ENCODE assay signal across 9 cellular contexts in the genomic region with DNA sequence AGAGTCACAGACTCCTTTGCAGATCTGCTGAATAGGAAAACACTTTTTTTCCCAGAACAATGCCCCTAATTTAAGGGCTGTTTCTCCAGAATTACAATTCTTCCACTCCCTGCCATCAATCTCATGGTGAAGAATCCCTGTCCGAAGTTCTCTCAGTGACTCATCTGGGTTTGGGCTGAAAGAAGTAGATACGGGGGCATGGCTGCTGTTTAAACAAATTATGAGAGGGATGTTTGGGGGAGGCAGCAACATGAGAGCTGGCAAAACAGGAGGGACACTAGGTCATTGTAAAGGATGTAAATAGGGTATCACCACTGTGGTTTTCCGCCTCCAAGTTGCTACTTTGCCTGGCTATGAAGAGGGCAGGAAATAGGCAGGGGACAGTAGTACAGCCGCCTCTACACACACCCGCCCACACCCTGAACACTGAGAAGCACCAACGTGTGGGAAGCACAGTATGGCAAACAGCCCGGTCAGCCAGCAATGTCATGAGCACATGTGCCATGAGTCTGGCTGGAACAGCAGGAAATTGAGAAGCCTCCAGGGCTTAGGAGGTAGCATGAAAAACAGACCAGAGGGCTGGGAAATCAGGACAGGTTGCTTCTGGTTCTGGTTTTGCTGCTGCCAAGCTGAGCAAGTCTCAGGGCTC. TPM values are rescaled to one million over a fixed set of nuclear protein-coding genes. Genes with fewer than 3 reads are reported as not detected.
DNase-seq lines count a peak whose midpoint lies in the region; ATAC-seq, FAIRE-seq and TF ChIP-seq lines count a peak whose summit lies in the region.
"Had no signal": no experiment of that assay in that cellular context is flagged by ENCODE, and none has a peak within 500 bp of the region (broad histone marks: within the 10 kb centered on the region; RNA-seq: fewer than 3 reads in every experiment).

No MANE protein-coding gene starts in this region.

- H3K9me1 ChIP-seq in endothelial cell of umbilical vein (replicated peaks; ENCODE audit: control insufficient read depth, extremely low read depth, insufficient read depth, low read length), result peaks cover 5% of the 10 kb centered on the region

- H3K9ac ChIP-seq in endothelial cell of umbilical vein (replicated peaks; ENCODE audit: extremely low read depth, insufficient read depth, low read length), result no peak overlapping the region

- peaks cover 4% of the 10 kb centered on the region for H3K36me3 Mint-ChIP-seq in activated CD4-positive, alpha-beta T cell treated with anti-CD3 and anti-CD28 coated beads, Interleukin-2, amount 10 ng/mL, durations not matched to agents 7 days and 5 days (ENCODE audit: low read depth)

- no peak for TF ChIP-seq POLR2A in endothelial cell of umbilical vein (IDR thresholded peaks at IDR 0.05; ENCODE audit: low read depth, low read length)

- no peak overlapping the region for H3K27ac Mint-ChIP-seq in activated CD4-positive, alpha-beta T cell treated with anti-CD3 and anti-CD28 coated beads, Interleukin-2, amount 10 ng/mL, durations not matched to agents 7 days and 5 days

- no peak overlapping the region for H2AFZ ChIP-seq in endothelial cell of umbilical vein (ENCODE audit: low read depth, low read length)

- no peak overlapping the region for H3K27ac ChIP-seq in endothelial cell of umbilical vein (ENCODE audit: insufficient read depth, low read depth, low read length)

- no peaks in the 10 kb centered on the region for H3K27me3 Mint-ChIP-seq in activated CD4-positive, alpha-beta T cell treated with anti-CD3 and anti-CD28 coated beads, Interleukin-2, amount 10 ng/mL, durations not matched to agents 7 days and 5 days
- H3K27me3 Mint-ChIP-seq: naive B cell had no signal

- H3K27me3 ChIP-seq in endothelial cell of umbilical vein (ENCODE audit: control insufficient read depth in 2 of 2, insufficient read depth in 2 of 2, low read length in 2 of 2), result no peaks in the 10 kb centered on the region

- no peak overlapping the region for H3K4me2 ChIP-seq in endothelial cell of umbilical vein (ENCODE audit: insufficient read depth, low read length)

- no peak for ATAC-seq in HG02973 (IDR thresholded peaks at IDR 0.05; ENCODE audit: unreplicated experiment)

- no peaks in the 10 kb centered on the region for H3K9me3 Mint-ChIP-seq in activated CD4-positive, alpha-beta T cell treated with anti-CD3 and anti-CD28 coated beads, Interleukin-2, amount 10 ng/mL, durations not matched to agents 7 days and 5 days
- H3K9me3 Mint-ChIP-seq: naive B cell had no signal

- no peak overlapping the region for H3K4me3 ChIP-seq in endothelial cell of umbilical vein (replicated peaks in 1 of 3; ENCODE audit: insufficient read depth in 1 of 3, low read depth in 1 of 3, low read length in 3 of 3)

- H3K4me1 Mint-ChIP-seq in activated CD4-positive, alpha-beta T cell treated with anti-CD3 and anti-CD28 coated beads, Interleukin-2, amount 10 ng/mL, durations not matched to agents 7 days and 5 days, result peaks cover 16% of the 10 kb centered on the region

- intact Hi-C loops in endothelial cell of umbilical vein (cut with micrococcal nuclease), result no loop called here

- peak; percentile 91 for DNase-seq in EH (ENCODE audit: low read depth)
- peak; percentile 65 for DNase-seq in M059J (ENCODE audit: low read depth)
- DNase-seq in endothelial cell of umbilical vein (ENCODE audit: low read depth, low spot score), result peak; percentile 59
- DNase-seq in occipital lobe (lab: John Stamatoyannopoulos, UW), result peak; percentile 64
- no peak for DNase-seq in SKM-1 (lab: John Stamatoyannopoulos, UW; ENCODE audit: unreplicated experiment)
- DNase-seq in T-helper 9 cell, result no peak
- no peak for DNase-seq in activated CD4-positive, alpha-beta T cell treated with anti-CD3 and anti-CD28 coated beads, Interleukin-2, amount 10 ng/mL, durations not matched to agents 7 days and 5 days
- DNase-seq: naive B cell had no signal

- FAIRE-seq in endothelial cell of umbilical vein (lab: Jason Lieb, UNC), result peak; percentile 70

- POLR2A ChIA-PET in endothelial cell of umbilical vein (lab: Charles Lee), result no interaction called here
- POLR2A ChIA-PET in activated CD4-positive, alpha-beta T cell treated with anti-CD3 and anti-CD28 coated beads, Interleukin-2, amount 10 ng/mL, durations not matched to agents 7 days and 5 days (lab: Charles Lee), result no interaction called here

- peaks cover 2% of the 10 kb centered on the region for H3K79me2 ChIP-seq in endothelial cell of umbilical vein (ENCODE audit: control insufficient read depth, insufficient read depth, low read length)

- H3K36me3 ChIP-seq in endothelial cell of umbilical vein (ENCODE audit: control insufficient read depth in 2 of 2, extremely low read depth in 1 of 2, insufficient read depth in 2 of 2, low read length in 2 of 2), result peaks cover 5 to 12% of the 10 kb centered on the region in 2 experiments

- peaks cover 8% of the 10 kb centered on the region for H3K4me1 ChIP-seq in endothelial cell of umbilical vein (ENCODE audit: control insufficient read depth, extremely low read depth, insufficient read depth, low read length)

- no peaks in the 10 kb centered on the region for H4K20me1 ChIP-seq in endothelial cell of umbilical vein (replicated peaks; ENCODE audit: control insufficient read depth, extremely low read depth, insufficient read depth, low read length)

- no TSS peak for BruUV-seq in endothelial cell of umbilical vein (replicated peaks; lab: Mats Ljungman, UMichigan)

- no peaks in the 10 kb centered on the region for H3K9me3 ChIP-seq in endothelial cell of umbilical vein (replicated peaks; ENCODE audit: control insufficient read depth, insufficient read depth, low read length)

- dilution Hi-C loops in endothelial cell of umbilical vein (cut with MboI; ENCODE audit: extremely low pct_ligation_motif_present, low sequenced_read_pairs), result no loop called here

- CTCF ChIA-PET in endothelial cell of umbilical vein (lab: Charles Lee), result interaction anchor here (1.3 kb wide), 1 partner anchor 159 kb away, joined by 3 read pairs; no protein-coding TSS in a partner anchor
- CTCF ChIA-PET in activated CD4-positive, alpha-beta T cell treated with anti-CD3 and anti-CD28 coated beads, Interleukin-2, amount 10 ng/mL, durations not matched to agents 7 days and 5 days (lab: Charles Lee), result interaction anchor here (1.4 kb wide), 1 partner anchor 9 kb away, joined by 3 read pairs; no protein-coding TSS in a partner anchor

- no peak for TF ChIP-seq CTCF in endothelial cell of umbilical vein (IDR thresholded peaks at IDR 0.05; ENCODE audit: extremely low read depth in 1 of 2, insufficient read depth in 1 of 2, low read depth in 1 of 2, low read length in 2 of 2)

- no peak overlapping the region for H3K4me3 Mint-ChIP-seq in activated CD4-positive, alpha-beta T cell treated with anti-CD3 and anti-CD28 coated beads, Interleukin-2, amount 10 ng/mL, durations not matched to agents 7 days and 5 days
- H3K4me3 Mint-ChIP-seq: naive B cell had no signal

TF ChIP-seq in endothelial cell of umbilical vein, 7 proteins besides CTCF, POLR2A, EP300 and RAD21:
- TF ChIP-seq, protein P1, sequence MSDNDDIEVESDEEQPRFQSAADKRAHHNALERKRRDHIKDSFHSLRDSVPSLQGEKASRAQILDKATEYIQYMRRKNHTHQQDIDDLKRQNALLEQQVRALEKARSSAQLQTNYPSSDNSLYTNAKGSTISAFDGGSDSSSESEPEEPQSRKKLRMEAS (IDR thresholded peaks at IDR 0.05; ENCODE audit: insufficient read depth, insufficient read length), result peak; percentile 8
- TF ChIP-seq EZH2 (IDR thresholded peaks at IDR 0.05; ENCODE audit: borderline replicate concordance, low read depth, low read length, severe bottlenecking), result no peak

RNA-seq across cellular contexts. Expression of a gene that starts 17.2 kb away (rescaled TPM):
- total RNA-seq in M059J (2014; rRNA removed; shearing (Covaris generic)), result 114 and 116 TPM in 2 replicates
- total RNA-seq in endothelial cell of umbilical vein, result 100 and 108 TPM in 2 replicates
- 189 and 212 TPM in 2 replicates for polyA plus RNA-seq in endothelial cell of umbilical vein
- 111 and 133 TPM in 2 replicates for polyA plus RNA-seq in endothelial cell of umbilical vein (2011; cell fraction: cytosol; rRNA removed)
- polyA plus RNA-seq in endothelial cell of umbilical vein (2011; cell fraction: nucleus; rRNA removed), result 281 and 317 TPM in 2 replicates
- polyA plus RNA-seq in endothelial cell of umbilical vein (2012), result 74.3 and 104 TPM in 2 replicates
- 119 and 151 TPM in 2 replicates for polyA minus RNA-seq in endothelial cell of umbilical vein
- polyA minus RNA-seq in endothelial cell of umbilical vein (2011; cell fraction: cytosol; rRNA and poly(A)+ RNA removed), result 39.1 TPM
- polyA minus RNA-seq in endothelial cell of umbilical vein (2011; cell fraction: nucleus; rRNA and poly(A)+ RNA removed), result 64.9 and 73.4 TPM in 2 replicates
- 34.8 TPM for total RNA-seq in occipital lobe
- 10 to 100 TPM; 83.6 to 94.1 TPM for total RNA-seq in activated CD4-positive, alpha-beta T cell treated with anti-CD3 and anti-CD28 coated beads, Interleukin-2, amount 10 ng/mL, durations not matched to agents 7 days and 5 days

RNA-seq across cellular contexts. Expression of a gene that starts 38.7 kb away (rescaled TPM):
- total RNA-seq in M059J (2014; rRNA removed; shearing (Covaris generic)), result not detected in 2 replicates
- total RNA-seq in endothelial cell of umbilical vein, result 0.30 TPM in 1 of 2 replicates, not detected in the other
- 0.17 and 0.22 TPM in 2 replicates for polyA plus RNA-seq in endothelial cell of umbilical vein
- polyA plus RNA-seq in endothelial cell of umbilical vein (2011; cell fraction: cytosol; rRNA removed), result 0.03 TPM in 2 replicates
- 1.8 and 1.9 TPM in 2 replicates for polyA plus RNA-seq in endothelial cell of umbilical vein (2011; cell fraction: nucleus; rRNA removed)
- polyA plus RNA-seq in endothelial cell of umbilical vein (2012), result 0.11 and 0.20 TPM in 2 replicates
- polyA minus RNA-seq in endothelial cell of umbilical vein, result 0.08 TPM in 1 of 2 replicates, not detected in the other
- polyA minus RNA-seq in endothelial cell of umbilical vein (2011; cell fraction: cytosol; rRNA and poly(A)+ RNA removed), result not detected
- polyA minus RNA-seq in endothelial cell of umbilical vein (2011; cell fraction: nucleus; rRNA and poly(A)+ RNA removed), result 0.24 and 0.43 TPM in 2 replicates
- 6.7 TPM for total RNA-seq in occipital lobe
- total RNA-seq in activated CD4-positive, alpha-beta T cell treated with anti-CD3 and anti-CD28 coated beads, Interleukin-2, amount 10 ng/mL, durations not matched to agents 7 days and 5 days, result 1 to 10 TPM; 1.0 to 1.2 TPM

RNA-seq across cellular contexts. Expression of a gene that starts 39.4 kb away (rescaled TPM):
- total RNA-seq in M059J (2014; rRNA removed; shearing (Covaris generic)), result not detected in 2 replicates
- total RNA-seq in endothelial cell of umbilical vein (not detected in 2 replicates), occipital lobe (not detected)
- polyA plus RNA-seq in endothelial cell of umbilical vein, result not detected in 2 replicates
- polyA plus RNA-seq in endothelial cell of umbilical vein (2011; cell fraction: cytosol; rRNA removed), result not detected in 2 replicates
- polyA plus RNA-seq in endothelial cell of umbilical vein (2011; cell fraction: nucleus; rRNA removed), result not detected in 2 replicates
- polyA plus RNA-seq in endothelial cell of umbilical vein (2012), result not detected in 2 replicates
- polyA minus RNA-seq in endothelial cell of umbilical vein, result not detected in 2 replicates
- not detected for polyA minus RNA-seq in endothelial cell of umbilical vein (2011; cell fraction: cytosol; rRNA and poly(A)+ RNA removed)
- not detected in 2 replicates for polyA minus RNA-seq in endothelial cell of umbilical vein (2011; cell fraction: nucleus; rRNA and poly(A)+ RNA removed)
- total RNA-seq in activated CD4-positive, alpha-beta T cell treated with anti-CD3 and anti-CD28 coated beads, Interleukin-2, amount 10 ng/mL, durations not matched to agents 7 days and 5 days, result not detected

Comparison
In these comparisons a context has a peak if more than half of its experiments do, and no peak if none do; other contexts are left out.
1. DNase-seq: peak in EH (single experiment), M059J (single experiment), endothelial cell of umbilical vein (single experiment) and occipital lobe (single experiment); none in SKM-1 (single experiment), T-helper 9 cell (single experiment) and activated CD4-positive, alpha-beta T cell treated with anti-CD3 and anti-CD28 coated beads, Interleukin-2, amount 10 ng/mL, durations not matched to agents 7 days and 5 days (single experiment).